ENCODE assay signal across 17 cellular contexts in the genomic region with DNA sequence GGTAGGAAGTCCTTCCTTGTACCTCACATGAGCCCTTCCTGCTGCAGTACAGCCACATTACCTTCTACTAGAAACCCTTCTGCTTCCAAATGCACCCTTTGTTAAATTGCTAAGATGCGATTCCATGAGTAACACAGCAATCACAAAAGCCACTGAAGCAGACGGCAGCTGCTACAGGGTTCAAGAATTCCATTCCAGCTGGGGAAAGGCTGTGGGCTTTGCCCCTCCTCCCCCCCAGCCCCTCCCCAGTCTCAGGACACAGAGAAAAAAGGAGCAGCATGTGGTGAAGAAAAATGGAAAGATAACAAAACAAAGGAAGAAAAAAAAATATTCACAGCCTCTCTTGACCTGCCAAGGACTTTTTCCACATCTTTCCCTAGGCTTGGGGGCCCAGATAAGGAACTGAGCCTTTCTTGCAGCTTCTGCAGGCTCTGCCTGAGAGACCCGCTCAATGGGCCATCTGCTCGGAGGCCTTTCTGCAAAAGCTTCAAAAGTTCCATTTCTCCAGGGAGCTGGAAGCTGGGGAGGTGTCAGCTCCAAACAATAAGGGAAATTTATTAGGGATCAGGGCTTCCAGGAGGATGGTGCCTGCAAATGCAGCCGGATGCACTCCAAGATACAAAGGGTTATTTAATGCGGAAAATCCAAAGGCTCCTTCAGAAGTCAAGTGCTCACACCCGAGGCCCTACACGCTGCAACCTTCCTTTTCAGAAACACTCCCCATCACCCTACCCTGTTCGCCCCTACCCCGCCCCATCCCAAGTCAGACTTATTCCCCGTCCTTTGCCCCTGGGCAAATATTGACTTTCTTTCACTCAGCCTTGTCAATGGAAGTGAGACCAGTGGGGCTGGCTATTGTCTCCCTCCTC.
DNase-seq lines count a peak whose midpoint lies in the region; ATAC-seq and TF ChIP-seq lines count a peak whose summit lies in the region.
"Had no signal": no experiment of that assay in that cellular context is flagged by ENCODE, and none has a peak within 500 bp of the region (broad histone marks: within the 10 kb centered on the region; RNA-seq: fewer than 3 reads in every experiment).

No MANE protein-coding gene starts in this region.

- H3K27ac Mint-ChIP-seq in WTC11, result peak overlapping the region; percentile 41; the same call in 1 of the 2 replicates
- peak overlapping the region; percentile 37 to 69 (median 59) for H3K27ac Mint-ChIP-seq in nephron
- no peak overlapping the region for H3K27ac Mint-ChIP-seq in stimulated activated memory B cell treated with anti-CD40 and anti-IgM and Interleukin-4, amounts not matched to agents 10 μg/mL and 1 μg/mL and 100 μg/mL, for 72 hours
- H3K27ac Mint-ChIP-seq: activated CD4-positive, alpha-beta T cell treated with anti-CD3 and anti-CD28 coated beads for 36 hours had no signal

- CTCF ChIA-PET in WTC11 (lab: Charles Lee), result interaction anchor here (0.8 to 2.5 kb wide), 7 partner anchors 11 to 81 kb away, joined by 3 to 21 read pairs (median 5); no protein-coding TSS in a partner anchor

- no peak for TF ChIP-seq CTCF in WTC11 (IDR thresholded peaks at IDR 0.05)
- no peak for TF ChIP-seq CTCF in nephron (IDR thresholded peaks at IDR 0.05; ENCODE audit: unreplicated experiment in 3 of 3)

- H3K9me3 Mint-ChIP-seq in WTC11 (no peaks in the 10 kb centered on the region), nephron (no peaks in the 10 kb centered on the region)
- H3K9me3 Mint-ChIP-seq in stimulated activated memory B cell treated with anti-CD40 and anti-IgM and Interleukin-4, amounts not matched to agents 10 μg/mL and 1 μg/mL and 100 μg/mL, for 72 hours, result no peaks in the 10 kb centered on the region

- DNase-seq in DMS53 treated with DMSO at 0.1 percent for 48 hours (lab: John Stamatoyannopoulos, UW; ENCODE audit: unreplicated experiment), result peak; percentile 17
- DNase-seq in NCI-H187 (lab: John Stamatoyannopoulos, UW), result peak; percentile 73 to 76
- DNase-seq in WTC11 (ENCODE audit: low spot score), result no peak
- DNase-seq in GM19240 (ENCODE audit: insufficient read length, low spot score), result no peak
- DNase-seq in H4 (ENCODE audit: low spot score), result no peak
- DNase-seq: activated CD4-positive, alpha-beta T cell treated with anti-CD3 and anti-CD28 coated beads for 36 hours; activated CD8-positive, alpha-beta memory T cell treated with anti-CD3 and anti-CD28 coated beads, Interleukin-2, amount 50 U/mL, for 48 hours; aorta; GDM1; posterior cingulate gyrus; stimulated activated CD4-positive, alpha-beta T cell treated with anti-CD3 and anti-CD28 coated beads, Interleukin-12 subunit alpha, Interleukin-12 subunit beta, amount 100 ng/mL, for 4 hours; T1000; thyroid gland had no signal

- H3K27me3 Mint-ChIP-seq in WTC11 (ENCODE audit: low read depth), result peaks cover 18% of the 10 kb centered on the region
- H3K27me3 Mint-ChIP-seq in nephron (ENCODE audit: low read depth), result peaks cover 51% of the 10 kb centered on the region
- peaks cover 94% of the 10 kb centered on the region for H3K27me3 Mint-ChIP-seq in stimulated activated memory B cell treated with anti-CD40 and anti-IgM and Interleukin-4, amounts not matched to agents 10 μg/mL and 1 μg/mL and 100 μg/mL, for 72 hours

- POLR2A ChIA-PET in WTC11 (lab: Charles Lee), result interaction anchor here (0.6 kb wide), 1 partner anchor 290 kb away, joined by 7 read pairs; no protein-coding TSS in a partner anchor

- peaks cover 47% of the 10 kb centered on the region for H3K4me1 Mint-ChIP-seq in WTC11
- peaks cover 35% of the 10 kb centered on the region for H3K4me1 Mint-ChIP-seq in nephron
- peaks cover 14% of the 10 kb centered on the region for H3K4me1 Mint-ChIP-seq in stimulated activated memory B cell treated with anti-CD40 and anti-IgM and Interleukin-4, amounts not matched to agents 10 μg/mL and 1 μg/mL and 100 μg/mL, for 72 hours

- H3K36me3 Mint-ChIP-seq in WTC11 (no peaks in the 10 kb centered on the region), nephron (ENCODE audit: low read depth) (no peaks in the 10 kb centered on the region)
- H3K36me3 Mint-ChIP-seq in stimulated activated memory B cell treated with anti-CD40 and anti-IgM and Interleukin-4, amounts not matched to agents 10 μg/mL and 1 μg/mL and 100 μg/mL, for 72 hours, result no peaks in the 10 kb centered on the region

- peak; percentile 16 for ATAC-seq in WTC11
- no peak for ATAC-seq in stimulated activated memory B cell treated with anti-CD40 and anti-IgM and Interleukin-4, amounts not matched to agents 10 μg/mL and 1 μg/mL and 100 μg/mL, for 72 hours
- ATAC-seq in HG03521 (IDR thresholded peaks at IDR 0.05; ENCODE audit: unreplicated experiment), result no peak
- ATAC-seq: activated CD4-positive, alpha-beta T cell treated with anti-CD3 and anti-CD28 coated beads for 36 hours; left lobe of liver had no signal

- H3K4me3 Mint-ChIP-seq in WTC11 (no peak overlapping the region), nephron (peak overlapping the region in 2 of 3 experiments; percentile 1 to 6)
- H3K4me3 Mint-ChIP-seq in stimulated activated memory B cell treated with anti-CD40 and anti-IgM and Interleukin-4, amounts not matched to agents 10 μg/mL and 1 μg/mL and 100 μg/mL, for 72 hours, result no peak overlapping the region
- H3K4me3 Mint-ChIP-seq: activated CD4-positive, alpha-beta T cell treated with anti-CD3 and anti-CD28 coated beads for 36 hours had no signal

TF ChIP-seq in WTC11, 78 proteins besides CTCF, POLR2A, EP300 and RAD21:
- TF ChIP-seq, protein P1, sequence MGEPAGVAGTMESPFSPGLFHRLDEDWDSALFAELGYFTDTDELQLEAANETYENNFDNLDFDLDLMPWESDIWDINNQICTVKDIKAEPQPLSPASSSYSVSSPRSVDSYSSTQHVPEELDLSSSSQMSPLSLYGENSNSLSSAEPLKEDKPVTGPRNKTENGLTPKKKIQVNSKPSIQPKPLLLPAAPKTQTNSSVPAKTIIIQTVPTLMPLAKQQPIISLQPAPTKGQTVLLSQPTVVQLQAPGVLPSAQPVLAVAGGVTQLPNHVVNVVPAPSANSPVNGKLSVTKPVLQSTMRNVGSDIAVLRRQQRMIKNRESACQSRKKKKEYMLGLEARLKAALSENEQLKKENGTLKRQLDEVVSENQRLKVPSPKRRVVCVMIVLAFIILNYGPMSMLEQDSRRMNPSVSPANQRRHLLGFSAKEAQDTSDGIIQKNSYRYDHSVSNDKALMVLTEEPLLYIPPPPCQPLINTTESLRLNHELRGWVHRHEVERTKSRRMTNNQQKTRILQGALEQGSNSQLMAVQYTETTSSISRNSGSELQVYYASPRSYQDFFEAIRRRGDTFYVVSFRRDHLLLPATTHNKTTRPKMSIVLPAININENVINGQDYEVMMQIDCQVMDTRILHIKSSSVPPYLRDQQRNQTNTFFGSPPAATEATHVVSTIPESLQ (CRISPR knock-in tag; IDR thresholded peaks at IDR 0.05), result no peak
- no peak for TF ChIP-seq TEAD4 (CRISPR knock-in tag; IDR thresholded peaks at IDR 0.05)
- TF ChIP-seq EMX1 (CRISPR knock-in tag; IDR thresholded peaks at IDR 0.05), result no peak
- no peak for TF ChIP-seq IRF2 (CRISPR knock-in tag; IDR thresholded peaks at IDR 0.05; ENCODE audit: borderline replicate concordance, low read depth)
- no peak for TF ChIP-seq ZNF121 (CRISPR knock-in tag; IDR thresholded peaks at IDR 0.05)
- no peak for TF ChIP-seq SMAD4 (CRISPR knock-in tag; IDR thresholded peaks at IDR 0.05)
- TF ChIP-seq HMGA2 (CRISPR knock-in tag; IDR thresholded peaks at IDR 0.05), result no peak
- TF ChIP-seq, protein P2, sequence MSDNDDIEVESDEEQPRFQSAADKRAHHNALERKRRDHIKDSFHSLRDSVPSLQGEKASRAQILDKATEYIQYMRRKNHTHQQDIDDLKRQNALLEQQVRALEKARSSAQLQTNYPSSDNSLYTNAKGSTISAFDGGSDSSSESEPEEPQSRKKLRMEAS (CRISPR knock-in tag; IDR thresholded peaks at IDR 0.05), result no peak

Comparison
In these comparisons a context has a peak if more than half of its experiments do, and no peak if none do; other contexts are left out.
1. DNase-seq: peak in DMS53 treated with DMSO at 0.1 percent for 48 hours (single experiment) and NCI-H187 (2 of 2); none in WTC11 (single experiment), GM19240 (single experiment) and H4 (single experiment).
2. H3K4me3 Mint-ChIP-seq: peak in nephron (2 of 3); none in WTC11 (single experiment) and stimulated activated memory B cell treated with anti-CD40 and anti-IgM and Interleukin-4, amounts not matched to agents 10 μg/mL and 1 μg/mL and 100 μg/mL, for 72 hours (single experiment).